1 cellular context compared by ENCODE assay signal in the genomic region with DNA sequence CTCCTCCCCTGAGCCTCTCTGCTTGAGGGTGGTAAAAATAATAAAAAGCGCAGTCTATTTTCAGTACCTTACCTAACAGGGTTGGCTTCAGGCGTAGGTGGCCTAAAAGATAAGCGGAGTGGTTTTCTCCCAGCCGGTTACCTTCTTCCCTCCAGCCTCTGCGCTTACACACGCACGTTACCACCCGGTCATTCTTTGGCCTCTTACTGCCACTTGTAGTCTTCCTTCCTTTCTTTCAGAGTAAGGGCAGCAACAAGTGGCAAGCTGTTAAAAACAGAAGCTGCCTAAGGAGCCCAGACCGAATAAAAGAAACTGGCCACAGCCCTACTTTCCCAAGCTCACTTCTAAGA.
TF ChIP-seq lines count a peak whose summit lies in the region.

No MANE protein-coding gene starts in this region.

TF ChIP-seq in H1, 55 proteins besides CTCF, POLR2A, EP300 and RAD21:
- TF ChIP-seq, protein P1, sequence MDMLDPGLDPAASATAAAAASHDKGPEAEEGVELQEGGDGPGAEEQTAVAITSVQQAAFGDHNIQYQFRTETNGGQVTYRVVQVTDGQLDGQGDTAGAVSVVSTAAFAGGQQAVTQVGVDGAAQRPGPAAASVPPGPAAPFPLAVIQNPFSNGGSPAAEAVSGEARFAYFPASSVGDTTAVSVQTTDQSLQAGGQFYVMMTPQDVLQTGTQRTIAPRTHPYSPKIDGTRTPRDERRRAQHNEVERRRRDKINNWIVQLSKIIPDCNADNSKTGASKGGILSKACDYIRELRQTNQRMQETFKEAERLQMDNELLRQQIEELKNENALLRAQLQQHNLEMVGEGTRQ (IDR thresholded peaks at IDR 0.05; ENCODE audit: low read length) = no peak
- no peak for TF ChIP-seq TCF12 (IDR thresholded peaks at IDR 0.05; ENCODE audit: low read depth, low read length)
- TF ChIP-seq BACH1 (IDR thresholded peaks at IDR 0.05; ENCODE audit: low read length) = no peak
- TF ChIP-seq CEBPB (IDR thresholded peaks at IDR 0.05; ENCODE audit: low read depth, low read length) = no peak
- no peak for TF ChIP-seq RNF2 (IDR thresholded peaks at IDR 0.05; ENCODE audit: borderline replicate concordance, low read depth, low read length, missing control alignments, poor library complexity, severe bottlenecking)
- no peak for TF ChIP-seq EZH2 (IDR thresholded peaks at IDR 0.05; ENCODE audit: low read depth, low read length, severe bottlenecking)
- no peak for TF ChIP-seq TBP (IDR thresholded peaks at IDR 0.05; ENCODE audit: low read depth, low read length)
- TF ChIP-seq JUND (IDR thresholded peaks at IDR 0.05; ENCODE audit: low read length) = no peak
- no peak for TF ChIP-seq YY1 (IDR thresholded peaks at IDR 0.05; ENCODE audit: low read depth, low read length)
- no peak for TF ChIP-seq NANOG (IDR thresholded peaks at IDR 0.05; ENCODE audit: insufficient read depth, low read depth, low read length, poor library complexity, severe bottlenecking)
- TF ChIP-seq SP1 (IDR thresholded peaks at IDR 0.05; ENCODE audit: low read depth, low read length) = no peak
- no peak for TF ChIP-seq PHF8 (conservative IDR thresholded peaks at IDR 0.05; ENCODE audit: low read depth, low read length)
- TF ChIP-seq SP4 (IDR thresholded peaks at IDR 0.05; ENCODE audit: low read length) = no peak
- TF ChIP-seq, protein P2, sequence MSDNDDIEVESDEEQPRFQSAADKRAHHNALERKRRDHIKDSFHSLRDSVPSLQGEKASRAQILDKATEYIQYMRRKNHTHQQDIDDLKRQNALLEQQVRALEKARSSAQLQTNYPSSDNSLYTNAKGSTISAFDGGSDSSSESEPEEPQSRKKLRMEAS (IDR thresholded peaks at IDR 0.05) = no peak
- TF ChIP-seq SUZ12 (IDR thresholded peaks at IDR 0.05; ENCODE audit: low read length) = no peak
